In the genomic region with DNA sequence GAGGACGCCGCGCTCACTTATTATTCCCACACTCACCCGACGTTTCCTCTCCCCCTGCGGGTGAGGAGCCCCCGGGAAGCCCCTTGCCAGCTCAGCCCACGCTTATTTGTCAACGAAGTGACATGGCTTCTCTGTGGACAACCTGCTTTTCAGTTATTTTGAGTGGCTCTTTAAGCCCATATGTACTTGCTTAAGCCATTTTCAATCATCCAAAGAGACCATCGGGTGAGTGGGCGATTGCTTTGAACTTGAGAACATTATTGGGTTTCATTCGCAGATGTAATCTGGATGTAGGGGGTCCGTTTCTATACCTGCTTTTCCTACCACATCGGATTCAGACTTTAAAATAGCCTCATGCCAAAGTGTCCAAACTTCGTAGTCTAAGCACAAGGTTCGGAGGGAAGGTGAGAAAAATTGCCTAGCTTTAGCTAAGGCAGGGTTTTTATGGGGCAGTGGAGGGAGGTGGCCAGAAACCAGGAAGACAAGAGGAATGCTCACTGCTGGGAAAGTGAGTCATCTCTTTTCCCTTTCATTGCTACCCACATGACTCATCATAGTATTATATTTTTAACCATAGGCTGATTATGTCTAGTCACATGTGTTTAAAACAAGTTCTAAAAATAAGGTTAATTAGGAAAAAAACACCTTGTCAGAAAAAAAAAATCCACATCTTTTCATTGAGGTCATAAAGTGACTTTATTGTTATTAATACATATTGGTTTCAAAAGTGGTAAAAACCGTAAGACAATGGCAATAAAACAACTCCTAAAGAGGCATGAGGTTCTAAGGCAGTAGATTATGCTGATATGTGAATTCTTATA, we compare ENCODE assay signal across 9 cellular contexts.
DNase-seq lines count a peak whose midpoint lies in the region; ATAC-seq, FAIRE-seq and TF ChIP-seq lines count a peak whose summit lies in the region.
"Had no signal": no experiment of that assay in that cellular context is flagged by ENCODE, and none has a peak within 500 bp of the region (broad histone marks: within the 10 kb centered on the region; RNA-seq: fewer than 3 reads in every experiment).

No MANE protein-coding gene starts in this region.

- no peak for DNase-seq in left ventricle myocardium superior
- no peak for DNase-seq in left ventricle myocardium inferior
- peak; percentile 45 for DNase-seq in T1000 (lab: John Stamatoyannopoulos, UW)
- DNase-seq in hepatocyte (ENCODE audit: low spot score), result peak; percentile 76
- peak; percentile 81 for DNase-seq in urothelium cell line (ENCODE audit: low spot score)
- no peak for DNase-seq in NCI-H2171 (lab: John Stamatoyannopoulos, UW)
- no peak for DNase-seq in NCI-H82 (lab: John Stamatoyannopoulos, UW)
- DNase-seq: nucleus accumbens had no signal

- no peaks in the 10 kb centered on the region for H3K9me2 ChIP-seq in hepatocyte (replicated peaks; ENCODE audit: insufficient read depth)

- peak; percentile 77 for FAIRE-seq in urothelium cell line (lab: Jason Lieb, UNC)

- H3K79me2 ChIP-seq in hepatocyte, result no peaks in the 10 kb centered on the region

- H3K4me1 ChIP-seq in left ventricle myocardium inferior, result peaks cover 6% of the 10 kb centered on the region
- peaks cover 5% of the 10 kb centered on the region for H3K4me1 ChIP-seq in hepatocyte (ENCODE audit: insufficient read depth)

- no peaks in the 10 kb centered on the region for H4K20me1 ChIP-seq in hepatocyte (ENCODE audit: insufficient read depth, poor library complexity, severe bottlenecking)

- intact Hi-C loops in left ventricle myocardium superior (cut with micrococcal nuclease) (no loop called here), left ventricle myocardium inferior (cut with micrococcal nuclease) (no loop called here)

- no peaks in the 10 kb centered on the region for H3K9me3 ChIP-seq in left ventricle myocardium inferior (replicated peaks)
- H3K9me3 ChIP-seq in hepatocyte (ENCODE audit: low read depth), result no peaks in the 10 kb centered on the region

- ATAC-seq in left ventricle myocardium superior (peak; percentile 39), GM18870 (IDR thresholded peaks at IDR 0.05; ENCODE audit: unreplicated experiment) (no peak)

- H3K27me3 ChIP-seq in left ventricle myocardium inferior (ENCODE audit: low read depth), result no peaks in the 10 kb centered on the region
- H3K27me3 ChIP-seq in hepatocyte, result no peaks in the 10 kb centered on the region

- WGBS in hepatocyte (ENCODE audit: low lambda C conversion rate, missing lambda C conversion rate), result 46% methylated on average over 17 of the region's 17 CpGs

- H3K4me3 ChIP-seq in left ventricle myocardium inferior, result no peak overlapping the region
- H3K4me3 ChIP-seq in hepatocyte, result no peak overlapping the region

- no peak overlapping the region for H2AFZ ChIP-seq in hepatocyte

- H3K27ac ChIP-seq in left ventricle myocardium inferior (replicated peaks) (no peak overlapping the region), hepatocyte (peak overlapping the region; percentile 65)

- peak overlapping the region; percentile 30 for H3K4me2 ChIP-seq in hepatocyte

- no peak for TF ChIP-seq CTCF in left ventricle myocardium inferior (IDR thresholded peaks at IDR 0.05; ENCODE audit: borderline replicate concordance)
- TF ChIP-seq CTCF in hepatocyte (IDR thresholded peaks at IDR 0.05; ENCODE audit: poor library complexity), result no peak

- no peaks in the 10 kb centered on the region for H3K36me3 ChIP-seq in left ventricle myocardium inferior
- H3K36me3 ChIP-seq in hepatocyte (replicated peaks; ENCODE audit: insufficient read depth, low read depth), result no peaks in the 10 kb centered on the region

Comparison
In these comparisons a context has a peak if more than half of its experiments do, and no peak if none do; other contexts are left out.
1. DNase-seq: peak in T1000 (single experiment), hepatocyte (single experiment) and urothelium cell line (single experiment); none in left ventricle myocardium superior (single experiment), left ventricle myocardium inferior (single experiment), NCI-H2171 (single experiment) and NCI-H82 (single experiment).